9 cellular contexts compared by ENCODE assay signal in genomic region chr5:151825445-151825844, GRCh38. TPM values are rescaled to one million over a fixed set of nuclear protein-coding genes. Genes with fewer than 3 reads are reported as not detected.
DNase-seq lines count a peak whose midpoint lies in the region; ATAC-seq, FAIRE-seq and TF ChIP-seq lines count a peak whose summit lies in the region.
"Had no signal": no experiment of that assay in that cellular context is flagged by ENCODE, and none has a peak within 500 bp of the region (broad histone marks: within the 10 kb centered on the region; RNA-seq: fewer than 3 reads in every experiment).

No MANE protein-coding gene starts in this region.

- CTCF ChIA-PET in activated CD4-positive, alpha-beta memory T cell treated with anti-CD3 and anti-CD28 coated beads, Interleukin-2, amount 10 ng/mL, durations not matched to agents 7 days and 5 days (lab: Charles Lee) = interaction anchor here (0.6 to 8.0 kb wide), 23 partner anchors 10 to 689 kb away, joined by 3 to 125 read pairs (median 4); partner anchors contain the start of gene G3BP1

- H2BK12ac ChIP-seq in trophoblast cell (ENCODE audit: low read length) = no peak overlapping the region

- H3K27me3 Mint-ChIP-seq in activated CD4-positive, alpha-beta memory T cell treated with anti-CD3 and anti-CD28 coated beads, Interleukin-2, amount 10 ng/mL, durations not matched to agents 7 days and 5 days = no peaks in the 10 kb centered on the region
- H3K27me3 Mint-ChIP-seq: activated B cell treated with CpG ODN at 0.5 μM for 24 hours had no signal

- peak; percentile 95 for TF ChIP-seq CTCF in BE2C (IDR thresholded peaks at IDR 0.05; ENCODE audit: low read depth, low read length)

- no peak overlapping the region for H3K4ac ChIP-seq in trophoblast cell (ENCODE audit: low read depth, low read length)

- no peak overlapping the region for H4K12ac ChIP-seq in trophoblast cell (ENCODE audit: low read depth, low read length)

- POLR2A ChIA-PET in activated CD4-positive, alpha-beta memory T cell treated with anti-CD3 and anti-CD28 coated beads, Interleukin-2, amount 10 ng/mL, durations not matched to agents 7 days and 5 days (lab: Charles Lee) = interaction anchor here (1.0 kb wide), 1 partner anchor 37 kb away, joined by 3 read pairs; no protein-coding TSS in a partner anchor

- no peak overlapping the region for H3K27ac ChIP-seq in trophoblast cell (ENCODE audit: low read depth, low read length)

- peak; percentile 31 for FAIRE-seq in GM12891 (lab: Jason Lieb, UNC)

- H3K4me2 ChIP-seq in trophoblast cell (ENCODE audit: low read length) = no peak overlapping the region

- no peak overlapping the region for H3K23ac ChIP-seq in trophoblast cell (ENCODE audit: low read length)

- H3K9me3 Mint-ChIP-seq in activated CD4-positive, alpha-beta memory T cell treated with anti-CD3 and anti-CD28 coated beads, Interleukin-2, amount 10 ng/mL, durations not matched to agents 7 days and 5 days = peaks cover under 1% of the 10 kb centered on the region
- H3K9me3 Mint-ChIP-seq: activated B cell treated with CpG ODN at 0.5 μM for 24 hours had no signal

- no peak overlapping the region for H3K4me3 ChIP-seq in BE2C (ENCODE audit: low read depth, low read length)
- H3K4me3 ChIP-seq in trophoblast cell (ENCODE audit: low read depth, low read length) = no peak overlapping the region

- H3K9ac ChIP-seq in trophoblast cell (ENCODE audit: low read length) = peak overlapping the region; percentile 18

- no peak overlapping the region for H4K8ac ChIP-seq in trophoblast cell (ENCODE audit: low read depth, low read length)

- H3K4me1 ChIP-seq in BE2C = no peaks in the 10 kb centered on the region; the same call in 1 of the 2 replicates
- no peaks in the 10 kb centered on the region for H3K4me1 ChIP-seq in trophoblast cell (ENCODE audit: control insufficient read depth in 1 of 2, insufficient read depth in 2 of 2, low read length in 2 of 2)

- peak; percentile 80 for ATAC-seq in HG02981 (IDR thresholded peaks at IDR 0.05; ENCODE audit: unreplicated experiment)

- WGBS in trophoblast cell (ENCODE audit: extremely low coverage, insufficient coverage, insufficient read length) = no CpG with 5 or more reads among the region's 1 CpG

- H4K91ac ChIP-seq in trophoblast cell (ENCODE audit: low read depth, low read length) = no peak overlapping the region

- no peak overlapping the region for H2BK5ac ChIP-seq in trophoblast cell (ENCODE audit: low read depth, low read length, poor library complexity)

- H2AFZ ChIP-seq in trophoblast cell (ENCODE audit: insufficient read depth, low read length, poor library complexity) = no peak overlapping the region

- H3K4me3 Mint-ChIP-seq in activated CD4-positive, alpha-beta memory T cell treated with anti-CD3 and anti-CD28 coated beads, Interleukin-2, amount 10 ng/mL, durations not matched to agents 7 days and 5 days = no peak overlapping the region
- H3K4me3 Mint-ChIP-seq: activated B cell treated with CpG ODN at 0.5 μM for 24 hours had no signal

- no peak overlapping the region for H3K27ac Mint-ChIP-seq in activated CD4-positive, alpha-beta memory T cell treated with anti-CD3 and anti-CD28 coated beads, Interleukin-2, amount 10 ng/mL, durations not matched to agents 7 days and 5 days
- H3K27ac Mint-ChIP-seq: activated B cell treated with CpG ODN at 0.5 μM for 24 hours had no signal

- TF ChIP-seq POLR2A in GM12891 (IDR thresholded peaks at IDR 0.05; ENCODE audit: low read depth, low read length) = no peak

- H3K27me3 ChIP-seq in BE2C (no peaks in the 10 kb centered on the region), trophoblast cell (ENCODE audit: insufficient read depth, low read length) (no peaks in the 10 kb centered on the region)

- H3K36me3 ChIP-seq in BE2C (peaks cover 11% of the 10 kb centered on the region), trophoblast cell (ENCODE audit: control insufficient read depth in 1 of 2, insufficient read depth in 2 of 2, low read length in 2 of 2) (peaks cover 0 to 6% of the 10 kb centered on the region in 2 experiments)

- H3K79me2 ChIP-seq in trophoblast cell (ENCODE audit: control insufficient read depth, insufficient read depth, low read length, poor library complexity) = no peaks in the 10 kb centered on the region

- no peak overlapping the region for H2AK5ac ChIP-seq in trophoblast cell (ENCODE audit: low read length)

- H3K18ac ChIP-seq in trophoblast cell (ENCODE audit: low read length) = no peak overlapping the region

- peaks cover 4% of the 10 kb centered on the region for H3K36me3 Mint-ChIP-seq in activated CD4-positive, alpha-beta memory T cell treated with anti-CD3 and anti-CD28 coated beads, Interleukin-2, amount 10 ng/mL, durations not matched to agents 7 days and 5 days (ENCODE audit: low read depth)

- peak; percentile 74 for DNase-seq in BE2C
- no peak for DNase-seq in GM12891 (ENCODE audit: insufficient read length, low spot score)
- peak; percentile 79 for DNase-seq in NCI-H345 (lab: John Stamatoyannopoulos, UW)
- peak; percentile 37 for DNase-seq in activated CD4-positive, alpha-beta memory T cell treated with anti-CD3 and anti-CD28 coated beads, Interleukin-2, amount 10 ng/mL, durations not matched to agents 7 days and 5 days
- peak; percentile 75 for DNase-seq in glomerular visceral epithelial cell (ENCODE audit: extremely low spot score)
- peak; percentile 65 to 81 for DNase-seq in trophoblast cell
- DNase-seq in 8988T = no peak
- DNase-seq: activated B cell treated with CpG ODN at 0.5 μM for 24 hours had no signal

- peaks cover 4% of the 10 kb centered on the region for H3K4me1 Mint-ChIP-seq in activated CD4-positive, alpha-beta memory T cell treated with anti-CD3 and anti-CD28 coated beads, Interleukin-2, amount 10 ng/mL, durations not matched to agents 7 days and 5 days
- H3K4me1 Mint-ChIP-seq: activated B cell treated with CpG ODN at 0.5 μM for 24 hours had no signal

- H3K14ac ChIP-seq in trophoblast cell (ENCODE audit: low read length) = no peak overlapping the region

- H3K9me3 ChIP-seq in BE2C (no peaks in the 10 kb centered on the region), trophoblast cell (ENCODE audit: insufficient read depth, low read depth, low read length) (no peaks in the 10 kb centered on the region)

- no peaks in the 10 kb centered on the region for H3K79me1 ChIP-seq in trophoblast cell (ENCODE audit: low read length)

- H2BK120ac ChIP-seq in trophoblast cell (ENCODE audit: insufficient read depth, low read length, poor library complexity) = no peak overlapping the region

TF ChIP-seq in GM12891, 5 proteins besides CTCF, POLR2A, EP300 and RAD21:
- TF ChIP-seq SPI1 (IDR thresholded peaks at IDR 0.05; ENCODE audit: low read depth, low read length) = no peak
- TF ChIP-seq PAX5 (IDR thresholded peaks at IDR 0.05; ENCODE audit: insufficient read depth, low read length, severe bottlenecking) = no peak
- no peak for TF ChIP-seq POLR2AphosphoS5 (IDR thresholded peaks at IDR 0.05; ENCODE audit: low read depth, low read length)
- TF ChIP-seq TAF1 (IDR thresholded peaks at IDR 0.05; ENCODE audit: low read depth, low read length) = no peak
- no peak for TF ChIP-seq POU2F2 (IDR thresholded peaks at IDR 0.05; ENCODE audit: low read depth, low read length)
TF ChIP-seq in GM12891: peak in this region for 0.

RNA-seq across cellular contexts. Expression of gene G3BP1, which starts 53.7 kb away (rescaled TPM):
- polyA plus RNA-seq in BE2C (2012; ENCODE audit: insufficient read depth, insufficient read length, low read depth) = 163 TPM
- 62.8 TPM for polyA plus RNA-seq in GM12891 (2012; ENCODE audit: low read depth, missing spikeins)
- 100 to 1,000 TPM; 198 to 210 TPM for total RNA-seq in activated CD4-positive, alpha-beta memory T cell treated with anti-CD3 and anti-CD28 coated beads, Interleukin-2, amount 10 ng/mL, durations not matched to agents 7 days and 5 days
- polyA plus RNA-seq in trophoblast cell (2013) = 86.3 and 87.7 TPM in 2 replicates

Comparison
In these comparisons a context has a peak if more than half of its experiments do, and no peak if none do; other contexts are left out.
1. DNase-seq: peak in BE2C (single experiment), NCI-H345 (single experiment), activated CD4-positive, alpha-beta memory T cell treated with anti-CD3 and anti-CD28 coated beads, Interleukin-2, amount 10 ng/mL, durations not matched to agents 7 days and 5 days (single experiment), glomerular visceral epithelial cell (single experiment) and trophoblast cell (2 of 2); none in GM12891 (single experiment) and 8988T (single experiment).